ENCODE assay signal across 9 cellular contexts in genomic region chr9:121652037-121652837, GRCh38. TPM values are rescaled to one million over a fixed set of nuclear protein-coding genes. Genes with fewer than 3 reads are reported as not detected.
DNase-seq lines count a peak whose midpoint lies in the region; ATAC-seq and TF ChIP-seq lines count a peak whose summit lies in the region.
"Had no signal": no experiment of that assay in that cellular context is flagged by ENCODE, and none has a peak within 500 bp of the region (broad histone marks: within the 10 kb centered on the region; RNA-seq: fewer than 3 reads in every experiment).

No MANE protein-coding gene starts in this region.

- ATAC-seq in gastrocnemius medialis: peak in 1 of 2 donors; percentile 6
- no peak for ATAC-seq in GM18909 (IDR thresholded peaks at IDR 0.05; ENCODE audit: poor library complexity, unreplicated experiment)
- ATAC-seq in GM19463 (IDR thresholded peaks at IDR 0.05; ENCODE audit: unreplicated experiment): no peak
- no peak for ATAC-seq in GM18517 (IDR thresholded peaks at IDR 0.05; ENCODE audit: unreplicated experiment)

- H3K4me3 ChIP-seq in HAP-1: peak overlapping the region; percentile 58
- peak overlapping the region; percentile 53 for H3K4me3 ChIP-seq in WI38 (ENCODE audit: low read depth, low read length)
- peak overlapping the region; percentile 80 for H3K4me3 ChIP-seq in left ventricle myocardium inferior
- peak overlapping the region; percentile 50 to 75 (median 60) for H3K4me3 ChIP-seq in gastrocnemius medialis

- H3K27ac ChIP-seq in left ventricle myocardium inferior (replicated peaks) (peak overlapping the region; percentile 88), gastrocnemius medialis (peak overlapping the region; percentile 55 to 78 (median 74))

- peak in 1 of 2 donors; percentile 35 for TF ChIP-seq POLR2A in gastrocnemius medialis (IDR thresholded peaks at IDR 0.05)

- in situ Hi-C loops in HAP-1 (cut with MboI; ENCODE audit: low sequenced_read_pairs): no loop called here
- in situ Hi-C loops in gastrocnemius medialis (cut with MboI; ENCODE audit: low sequenced_read_pairs in 4 of 4): no loop called here

- intact Hi-C loops in left ventricle myocardium inferior (cut with micrococcal nuclease) (no loop called here), gastrocnemius medialis (cut with DNase I; ENCODE audit: low total_unique reads) (no loop called here)

- TF ChIP-seq CTCF in WI38 (IDR thresholded peaks at IDR 0.05; ENCODE audit: low read depth, low read length) (no peak), left ventricle myocardium inferior (IDR thresholded peaks at IDR 0.05; ENCODE audit: borderline replicate concordance) (no peak), gastrocnemius medialis (IDR thresholded peaks at IDR 0.05 in 4 of 5, conservative IDR thresholded peaks at IDR 0.05 in 1 of 5) (no peak)

- H3K9me3 ChIP-seq in HAP-1: no peaks in the 10 kb centered on the region
- H3K9me3 ChIP-seq in left ventricle myocardium inferior (replicated peaks): no peaks in the 10 kb centered on the region
- no peaks in the 10 kb centered on the region for H3K9me3 ChIP-seq in gastrocnemius medialis

- H3K4me1 ChIP-seq in HAP-1 (peaks cover 17% of the 10 kb centered on the region), left ventricle myocardium inferior (peaks cover 93% of the 10 kb centered on the region), gastrocnemius medialis (peaks cover 47 to 65% of the 10 kb centered on the region in 2 donors)

- DNase-seq in HAP-1 (ENCODE audit: low spot score in 2 of 2) (peak; percentile 35 to 65), left ventricle myocardium inferior (peak; percentile 54), gastrocnemius medialis (no peak), NCI-H748 (lab: John Stamatoyannopoulos, UW; ENCODE audit: unreplicated experiment) (no peak)
- DNase-seq: activated CD4-positive, alpha-beta T cell treated with anti-CD3 and anti-CD28 coated beads for 4 hours had no signal

- H3K27me3 ChIP-seq in HAP-1 (ENCODE audit: low read depth): no peaks in the 10 kb centered on the region
- no peaks in the 10 kb centered on the region for H3K27me3 ChIP-seq in left ventricle myocardium inferior (ENCODE audit: low read depth)
- no peaks in the 10 kb centered on the region for H3K27me3 ChIP-seq in gastrocnemius medialis

- H3K36me3 ChIP-seq in HAP-1 (replicated peaks) (peaks cover 2% of the 10 kb centered on the region; the same call in 1 of the 2 replicates), left ventricle myocardium inferior (no peaks in the 10 kb centered on the region), gastrocnemius medialis (no peaks in the 10 kb centered on the region)

RNA-seq across cellular contexts. Expression of gene DAB2IP, which starts 0.8 kb away (rescaled TPM):
- total RNA-seq in left ventricle myocardium inferior (50.7 TPM), gastrocnemius medialis (10 to 100 TPM; 22.7 to 68.2 (median 37.4) TPM)

Comparison
In these comparisons a context has a peak if more than half of its experiments do, and no peak if none do; other contexts are left out.
1. DNase-seq: peak in HAP-1 (2 of 2) and left ventricle myocardium inferior (single experiment); none in gastrocnemius medialis (0 of 2) and NCI-H748 (single experiment).
2. Peak in every context shown above with its lines, with median percentiles within 50 percentile points of each other: H3K4me3 ChIP-seq.